8 cellular contexts compared by ENCODE assay signal in the genomic region with DNA sequence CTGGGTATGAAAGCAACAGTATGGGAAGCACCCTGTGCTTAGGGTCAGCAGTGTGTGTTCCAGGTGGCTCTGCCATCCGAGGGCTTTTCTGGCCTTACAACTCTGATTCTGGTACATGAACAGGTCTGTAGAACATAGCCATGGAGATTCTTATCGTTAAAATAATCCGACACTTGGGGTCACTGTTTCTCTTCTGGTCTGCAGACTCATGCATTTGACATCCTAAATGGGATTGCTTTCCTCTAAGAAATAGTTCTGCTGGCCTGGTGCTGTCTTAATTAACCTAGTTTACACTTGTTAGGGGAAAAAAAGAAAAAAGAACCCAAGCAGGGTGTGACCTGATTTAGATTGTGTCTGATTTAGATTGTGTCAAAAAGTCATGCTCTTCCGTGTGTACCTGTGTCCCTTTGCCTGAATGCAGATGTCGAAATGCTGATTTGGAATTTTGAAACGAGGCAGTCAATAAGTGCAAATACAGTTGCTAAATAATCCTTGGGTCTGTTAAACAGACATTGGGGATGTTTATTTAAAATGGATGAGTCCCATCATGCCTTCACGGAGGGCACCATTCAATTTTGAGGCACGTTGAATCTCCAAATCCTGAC. TPM values are rescaled to one million over a fixed set of nuclear protein-coding genes. Genes with fewer than 3 reads are reported as not detected.
A peak's percentile ranks its signal among the peaks of the same experiment; 100 is the strongest.
DNase-seq lines count a peak whose midpoint lies in the region; ATAC-seq and TF ChIP-seq lines count a peak whose summit lies in the region.

No MANE protein-coding gene starts in this region.

- H3K4me2 ChIP-seq in SK-N-SH: no peak overlapping the region

- TF ChIP-seq EP300 in SK-N-SH (IDR thresholded peaks at IDR 0.05; ENCODE audit: borderline replicate concordance in 1 of 2, low read depth in 1 of 2, low read length in 1 of 2): no peak

- no peak overlapping the region for H3K4me3 Mint-ChIP-seq in T-helper 2 cell treated with Interferon-gamma antibody and Interleukin-4, amounts not matched to agents 5 μg/mL and 100 μg/mL, for 36 hours

- 47% methylated on average over 8 of the region's 8 CpGs for WGBS in SK-N-SH (ENCODE audit: low lambda C conversion rate)

- peaks cover 17% of the 10 kb centered on the region for H3K4me1 Mint-ChIP-seq in T-helper 2 cell treated with Interferon-gamma antibody and Interleukin-4, amounts not matched to agents 5 μg/mL and 100 μg/mL, for 36 hours (ENCODE audit: low read depth)

- no peaks in the 10 kb centered on the region for H3K9me3 Mint-ChIP-seq in T-helper 2 cell treated with Interferon-gamma antibody and Interleukin-4, amounts not matched to agents 5 μg/mL and 100 μg/mL, for 36 hours

- no peaks in the 10 kb centered on the region for H3K36me3 Mint-ChIP-seq in T-helper 2 cell treated with Interferon-gamma antibody and Interleukin-4, amounts not matched to agents 5 μg/mL and 100 μg/mL, for 36 hours (ENCODE audit: low read depth)

- TF ChIP-seq RAD21 in SK-N-SH (IDR thresholded peaks at IDR 0.05; ENCODE audit: low read length): peak; percentile 93

- no peak overlapping the region for H3K27ac Mint-ChIP-seq in T-helper 2 cell treated with Interferon-gamma antibody and Interleukin-4, amounts not matched to agents 5 μg/mL and 100 μg/mL, for 36 hours

- no peaks in the 10 kb centered on the region for H3K36me3 ChIP-seq in SK-N-SH (replicated peaks in 1 of 2; ENCODE audit: control insufficient read depth in 1 of 2, insufficient read depth in 2 of 2, low read length in 1 of 2)

- H3K79me2 ChIP-seq in SK-N-SH (ENCODE audit: insufficient read depth): no peaks in the 10 kb centered on the region

- peak; percentile 70 for TF ChIP-seq CTCF in SK-N-SH (IDR thresholded peaks at IDR 0.05)

- no peak overlapping the region for H3K4me3 ChIP-seq in SK-N-SH (ENCODE audit: low read depth in 2 of 2, low read length in 1 of 2)

- peaks cover 9% of the 10 kb centered on the region for H3K27me3 Mint-ChIP-seq in T-helper 2 cell treated with Interferon-gamma antibody and Interleukin-4, amounts not matched to agents 5 μg/mL and 100 μg/mL, for 36 hours (ENCODE audit: low read depth)

- no peaks in the 10 kb centered on the region for H3K27me3 ChIP-seq in SK-N-SH (ENCODE audit: insufficient read depth)

- no peak for ATAC-seq in GM19035 (IDR thresholded peaks at IDR 0.05; ENCODE audit: unreplicated experiment)

- CTCF ChIA-PET in SK-N-SH (lab: Yijun Ruan, JAX): interaction anchor here (0.8 to 1.6 kb wide), 7 partner anchors 12 to 1140 kb away, joined by 3 to 9 read pairs (median 4); no protein-coding TSS in a partner anchor

- POLR2A ChIA-PET in SK-N-SH (lab: Yijun Ruan, JAX): no interaction called here

- H3K9me2 ChIP-seq in SK-N-SH: no peaks in the 10 kb centered on the region

- H3K9me3 ChIP-seq in SK-N-SH: no peaks in the 10 kb centered on the region

- H2AFZ ChIP-seq in SK-N-SH (ENCODE audit: low read depth): no peak overlapping the region

- H3F3A ChIP-seq in SK-N-SH (replicated peaks; ENCODE audit: insufficient read depth): peaks cover 3% of the 10 kb centered on the region

- no peaks in the 10 kb centered on the region for H4K20me1 ChIP-seq in SK-N-SH (ENCODE audit: insufficient read depth)

- DNase-seq in NCI-H510A treated with DMSO at 0.1 percent for 48 hours (lab: John Stamatoyannopoulos, UW) (peak; percentile 64), NCI-H510A (lab: John Stamatoyannopoulos, UW) (no peak), Kasumi-1 (lab: John Stamatoyannopoulos, UW) (peak; percentile 3 to 11), SK-N-SH (peak; percentile 68), fibroblast of the conjunctiva (ENCODE audit: low read depth) (peak; percentile 52), putamen (ENCODE audit: low spot score) (peak; percentile 15)
- no peak for DNase-seq in T-helper 2 cell treated with Interferon-gamma antibody and Interleukin-4, amounts not matched to agents 5 μg/mL and 100 μg/mL, for 36 hours (ENCODE audit: low spot score)

- H3K4me1 ChIP-seq in SK-N-SH (ENCODE audit: control insufficient read depth in 1 of 2, insufficient read depth in 2 of 2, low read depth in 1 of 2, low read length in 1 of 2): peaks cover 3 to 33% of the 10 kb centered on the region in 2 experiments; a peak in 3 of 4 replicates

- H3K27ac ChIP-seq in SK-N-SH (ENCODE audit: low read depth in 2 of 2, low read length in 1 of 2): no peak overlapping the region

- H3K9ac ChIP-seq in SK-N-SH: no peak overlapping the region

TF ChIP-seq in SK-N-SH, 30 proteins besides CTCF, POLR2A, EP300 and RAD21:
- TF ChIP-seq, protein P1, sequence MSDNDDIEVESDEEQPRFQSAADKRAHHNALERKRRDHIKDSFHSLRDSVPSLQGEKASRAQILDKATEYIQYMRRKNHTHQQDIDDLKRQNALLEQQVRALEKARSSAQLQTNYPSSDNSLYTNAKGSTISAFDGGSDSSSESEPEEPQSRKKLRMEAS (IDR thresholded peaks at IDR 0.05; ENCODE audit: low read depth): no peak
- TF ChIP-seq CHD2 (IDR thresholded peaks at IDR 0.05; ENCODE audit: low read length, partially characterized antibody) (no peak), RFX5 (IDR thresholded peaks at IDR 0.05; ENCODE audit: low read length) (no peak), GATA2 (CRISPR knock-in tag; IDR thresholded peaks at IDR 0.05) (peak; percentile 84), SIN3A (IDR thresholded peaks at IDR 0.05; ENCODE audit: borderline replicate concordance, low read depth, low read length) (no peak), ELF1 (IDR thresholded peaks at IDR 0.05) (no peak), SMC3 (IDR thresholded peaks at IDR 0.05; ENCODE audit: low read depth, low read length) (peak; percentile 84)
- TF ChIP-seq, protein P2, sequence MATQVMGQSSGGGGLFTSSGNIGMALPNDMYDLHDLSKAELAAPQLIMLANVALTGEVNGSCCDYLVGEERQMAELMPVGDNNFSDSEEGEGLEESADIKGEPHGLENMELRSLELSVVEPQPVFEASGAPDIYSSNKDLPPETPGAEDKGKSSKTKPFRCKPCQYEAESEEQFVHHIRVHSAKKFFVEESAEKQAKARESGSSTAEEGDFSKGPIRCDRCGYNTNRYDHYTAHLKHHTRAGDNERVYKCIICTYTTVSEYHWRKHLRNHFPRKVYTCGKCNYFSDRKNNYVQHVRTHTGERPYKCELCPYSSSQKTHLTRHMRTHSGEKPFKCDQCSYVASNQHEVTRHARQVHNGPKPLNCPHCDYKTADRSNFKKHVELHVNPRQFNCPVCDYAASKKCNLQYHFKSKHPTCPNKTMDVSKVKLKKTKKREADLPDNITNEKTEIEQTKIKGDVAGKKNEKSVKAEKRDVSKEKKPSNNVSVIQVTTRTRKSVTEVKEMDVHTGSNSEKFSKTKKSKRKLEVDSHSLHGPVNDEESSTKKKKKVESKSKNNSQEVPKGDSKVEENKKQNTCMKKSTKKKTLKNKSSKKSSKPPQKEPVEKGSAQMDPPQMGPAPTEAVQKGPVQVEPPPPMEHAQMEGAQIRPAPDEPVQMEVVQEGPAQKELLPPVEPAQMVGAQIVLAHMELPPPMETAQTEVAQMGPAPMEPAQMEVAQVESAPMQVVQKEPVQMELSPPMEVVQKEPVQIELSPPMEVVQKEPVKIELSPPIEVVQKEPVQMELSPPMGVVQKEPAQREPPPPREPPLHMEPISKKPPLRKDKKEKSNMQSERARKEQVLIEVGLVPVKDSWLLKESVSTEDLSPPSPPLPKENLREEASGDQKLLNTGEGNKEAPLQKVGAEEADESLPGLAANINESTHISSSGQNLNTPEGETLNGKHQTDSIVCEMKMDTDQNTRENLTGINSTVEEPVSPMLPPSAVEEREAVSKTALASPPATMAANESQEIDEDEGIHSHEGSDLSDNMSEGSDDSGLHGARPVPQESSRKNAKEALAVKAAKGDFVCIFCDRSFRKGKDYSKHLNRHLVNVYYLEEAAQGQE (IDR thresholded peaks at IDR 0.05; ENCODE audit: low read depth, low read length): no peak
- TF ChIP-seq, protein P3, sequence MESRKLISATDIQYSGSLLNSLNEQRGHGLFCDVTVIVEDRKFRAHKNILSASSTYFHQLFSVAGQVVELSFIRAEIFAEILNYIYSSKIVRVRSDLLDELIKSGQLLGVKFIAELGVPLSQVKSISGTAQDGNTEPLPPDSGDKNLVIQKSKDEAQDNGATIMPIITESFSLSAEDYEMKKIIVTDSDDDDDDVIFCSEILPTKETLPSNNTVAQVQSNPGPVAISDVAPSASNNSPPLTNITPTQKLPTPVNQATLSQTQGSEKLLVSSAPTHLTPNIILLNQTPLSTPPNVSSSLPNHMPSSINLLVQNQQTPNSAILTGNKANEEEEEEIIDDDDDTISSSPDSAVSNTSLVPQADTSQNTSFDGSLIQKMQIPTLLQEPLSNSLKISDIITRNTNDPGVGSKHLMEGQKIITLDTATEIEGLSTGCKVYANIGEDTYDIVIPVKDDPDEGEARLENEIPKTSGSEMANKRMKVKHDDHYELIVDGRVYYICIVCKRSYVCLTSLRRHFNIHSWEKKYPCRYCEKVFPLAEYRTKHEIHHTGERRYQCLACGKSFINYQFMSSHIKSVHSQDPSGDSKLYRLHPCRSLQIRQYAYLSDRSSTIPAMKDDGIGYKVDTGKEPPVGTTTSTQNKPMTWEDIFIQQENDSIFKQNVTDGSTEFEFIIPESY (IDR thresholded peaks at IDR 0.05; ENCODE audit: borderline replicate concordance, low read depth): no peak
TF ChIP-seq in SK-N-SH: peak in this region for 2.

RNA-seq across cellular contexts. Expression of a gene that starts 59.6 kb away (rescaled TPM):
- 0.85 and 1.6 TPM in 2 replicates for polyA plus RNA-seq in SK-N-SH (2012; rRNA removed)
- polyA plus RNA-seq in SK-N-SH (2012; cell fraction: cytosol; rRNA removed): 0.71 and 1.5 TPM in 2 replicates
- polyA plus RNA-seq in SK-N-SH (2012; cell fraction: nucleus; rRNA removed): 1.2 and 2.1 TPM in 2 replicates

Comparison
In these comparisons a context has a peak if more than half of its experiments do, and no peak if none do; other contexts are left out.
1. DNase-seq: peak in NCI-H510A treated with DMSO at 0.1 percent for 48 hours (single experiment), Kasumi-1 (2 of 2), SK-N-SH (single experiment), fibroblast of the conjunctiva (single experiment) and putamen (single experiment); none in NCI-H510A (single experiment) and T-helper 2 cell treated with Interferon-gamma antibody and Interleukin-4, amounts not matched to agents 5 μg/mL and 100 μg/mL, for 36 hours (single experiment).